ENCODE assay signal across 8 cellular contexts in the genomic region with DNA sequence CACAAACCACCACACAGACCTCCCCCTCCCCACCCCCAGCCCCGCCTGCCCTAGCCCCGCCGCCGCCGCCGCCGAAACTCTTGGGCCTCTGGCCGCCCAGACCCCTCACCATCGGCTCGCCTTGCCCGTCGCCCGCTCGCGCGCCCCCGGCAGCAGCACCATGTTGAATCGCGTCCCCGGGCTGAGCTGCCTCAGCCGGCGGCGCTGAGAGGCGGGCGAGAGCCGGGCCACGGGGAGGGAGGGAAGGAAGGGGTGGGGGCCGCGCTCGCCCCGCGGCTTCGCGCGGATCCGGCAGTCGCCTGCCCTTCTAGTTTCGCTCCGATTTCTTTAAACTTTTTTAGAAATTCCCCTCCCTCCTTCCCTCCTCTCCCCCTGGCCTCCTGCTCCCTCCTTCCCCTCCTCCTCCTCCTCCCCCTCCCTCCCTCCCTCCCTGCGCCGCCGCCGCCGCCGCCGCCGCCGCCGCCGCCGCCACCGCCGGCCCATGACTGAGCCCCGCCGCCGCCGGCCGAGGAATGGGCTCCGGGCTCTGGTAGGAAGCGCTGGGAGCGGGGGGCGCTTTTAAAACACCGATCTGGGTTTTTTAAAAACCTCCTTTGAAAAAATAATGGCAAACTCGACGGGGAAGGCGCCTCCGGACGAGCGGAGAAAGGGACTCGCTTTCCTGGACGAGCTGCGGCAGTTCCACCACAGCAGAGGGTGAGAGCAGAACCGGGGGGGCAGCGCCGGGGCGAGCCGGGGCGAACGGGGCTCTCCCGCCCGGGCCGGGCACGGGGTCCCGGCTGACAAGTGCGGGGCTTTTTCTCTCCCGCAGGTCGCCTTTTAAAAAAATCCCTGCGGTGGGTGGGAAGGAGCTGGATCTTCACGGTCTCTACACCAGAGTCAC. TPM values are rescaled to one million over a fixed set of nuclear protein-coding genes. Genes with fewer than 3 reads are reported as not detected.
A peak's percentile ranks its signal among the peaks of the same experiment; 100 is the strongest.
DNase-seq lines count a peak whose midpoint lies in the region; ATAC-seq lines count a peak whose summit lies in the region.

A gene with protein sequence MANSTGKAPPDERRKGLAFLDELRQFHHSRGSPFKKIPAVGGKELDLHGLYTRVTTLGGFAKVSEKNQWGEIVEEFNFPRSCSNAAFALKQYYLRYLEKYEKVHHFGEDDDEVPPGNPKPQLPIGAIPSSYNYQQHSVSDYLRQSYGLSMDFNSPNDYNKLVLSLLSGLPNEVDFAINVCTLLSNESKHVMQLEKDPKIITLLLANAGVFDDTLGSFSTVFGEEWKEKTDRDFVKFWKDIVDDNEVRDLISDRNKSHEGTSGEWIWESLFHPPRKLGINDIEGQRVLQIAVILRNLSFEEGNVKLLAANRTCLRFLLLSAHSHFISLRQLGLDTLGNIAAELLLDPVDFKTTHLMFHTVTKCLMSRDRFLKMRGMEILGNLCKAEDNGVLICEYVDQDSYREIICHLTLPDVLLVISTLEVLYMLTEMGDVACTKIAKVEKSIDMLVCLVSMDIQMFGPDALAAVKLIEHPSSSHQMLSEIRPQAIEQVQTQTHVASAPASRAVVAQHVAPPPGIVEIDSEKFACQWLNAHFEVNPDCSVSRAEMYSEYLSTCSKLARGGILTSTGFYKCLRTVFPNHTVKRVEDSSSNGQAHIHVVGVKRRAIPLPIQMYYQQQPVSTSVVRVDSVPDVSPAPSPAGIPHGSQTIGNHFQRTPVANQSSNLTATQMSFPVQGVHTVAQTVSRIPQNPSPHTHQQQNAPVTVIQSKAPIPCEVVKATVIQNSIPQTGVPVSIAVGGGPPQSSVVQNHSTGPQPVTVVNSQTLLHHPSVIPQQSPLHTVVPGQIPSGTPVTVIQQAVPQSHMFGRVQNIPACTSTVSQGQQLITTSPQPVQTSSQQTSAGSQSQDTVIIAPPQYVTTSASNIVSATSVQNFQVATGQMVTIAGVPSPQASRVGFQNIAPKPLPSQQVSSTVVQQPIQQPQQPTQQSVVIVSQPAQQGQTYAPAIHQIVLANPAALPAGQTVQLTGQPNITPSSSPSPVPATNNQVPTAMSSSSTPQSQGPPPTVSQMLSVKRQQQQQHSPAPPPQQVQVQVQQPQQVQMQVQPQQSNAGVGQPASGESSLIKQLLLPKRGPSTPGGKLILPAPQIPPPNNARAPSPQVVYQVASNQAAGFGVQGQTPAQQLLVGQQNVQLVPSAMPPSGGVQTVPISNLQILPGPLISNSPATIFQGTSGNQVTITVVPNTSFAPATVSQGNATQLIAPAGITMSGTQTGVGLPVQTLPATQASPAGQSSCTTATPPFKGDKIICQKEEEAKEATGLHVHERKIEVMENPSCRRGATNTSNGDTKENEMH (N-terminal part only) (plus strand): TSS at position 474 of the 883 bp plus-strand sequence. CDS start 131 bp downstream, at position 605.

- H3K36me3 ChIP-seq in HUES48 (ENCODE audit: control insufficient read depth, insufficient read depth, low read length) (peaks cover 22% of the 10 kb centered on the region; the same call in 1 of the 2 replicates), SJCRH30 (peaks cover 23% of the 10 kb centered on the region)

- H3K9ac ChIP-seq in HUES48 (ENCODE audit: low read depth, low read length): peak within 1 kb of the TSS; percentile 87

- peak within 1 kb of the TSS; percentile 98 for H3K27ac ChIP-seq in HUES48 (ENCODE audit: low read depth, low read length)
- H3K27ac ChIP-seq in SJCRH30: peak within 1 kb of the TSS; percentile 94

- peak within 1 kb of the TSS; percentile 98 for H3K27ac Mint-ChIP-seq in activated naive CD4-positive, alpha-beta T cell treated with anti-CD3 and anti-CD28 coated beads, Interleukin-2, amount 10 ng/mL, durations not matched to agents 7 days and 5 days

- H3K27me3 Mint-ChIP-seq in activated naive CD4-positive, alpha-beta T cell treated with anti-CD3 and anti-CD28 coated beads, Interleukin-2, amount 10 ng/mL, durations not matched to agents 7 days and 5 days: no peaks in the 10 kb centered on the region

- H3K27me3 ChIP-seq in HUES48 (ENCODE audit: control insufficient read depth, insufficient read depth, low read length): no peaks in the 10 kb centered on the region
- H3K27me3 ChIP-seq in SJCRH30: no peaks in the 10 kb centered on the region

- ATAC-seq in GM21367 (IDR thresholded peaks at IDR 0.05; ENCODE audit: unreplicated experiment): peak; percentile 4

- H3K4me3 ChIP-seq in HUES48 (ENCODE audit: low read depth, low read length) (peak within 1 kb of the TSS; percentile 95), SJCRH30 (peak within 1 kb of the TSS; percentile 82)

- H3K9me3 Mint-ChIP-seq in activated naive CD4-positive, alpha-beta T cell treated with anti-CD3 and anti-CD28 coated beads, Interleukin-2, amount 10 ng/mL, durations not matched to agents 7 days and 5 days: no peaks in the 10 kb centered on the region

- peaks cover 26% of the 10 kb centered on the region for H3K4me1 Mint-ChIP-seq in activated naive CD4-positive, alpha-beta T cell treated with anti-CD3 and anti-CD28 coated beads, Interleukin-2, amount 10 ng/mL, durations not matched to agents 7 days and 5 days

- H3K4me3 Mint-ChIP-seq in activated naive CD4-positive, alpha-beta T cell treated with anti-CD3 and anti-CD28 coated beads, Interleukin-2, amount 10 ng/mL, durations not matched to agents 7 days and 5 days: peak within 1 kb of the TSS; percentile 100

- H3K4me1 ChIP-seq in HUES48 (ENCODE audit: control insufficient read depth, insufficient read depth, low read length) (peaks cover 25% of the 10 kb centered on the region), SJCRH30 (peaks cover 15% of the 10 kb centered on the region)

- CTCF ChIA-PET in activated naive CD4-positive, alpha-beta T cell treated with anti-CD3 and anti-CD28 coated beads, Interleukin-2, amount 10 ng/mL, durations not matched to agents 7 days and 5 days (lab: Charles Lee): interaction anchor here (1.0 to 11.7 kb wide), 4 partner anchors 12 to 184 kb away, joined by 3 to 107 read pairs (median 5); no protein-coding TSS in a partner anchor

- peaks cover 34% of the 10 kb centered on the region for H3K36me3 Mint-ChIP-seq in activated naive CD4-positive, alpha-beta T cell treated with anti-CD3 and anti-CD28 coated beads, Interleukin-2, amount 10 ng/mL, durations not matched to agents 7 days and 5 days

- DNase-seq in COLO829 (ENCODE audit: low spot score) (peak; percentile 20), SJCRH30 (peak; percentile 76 to 80), globus pallidus (ENCODE audit: low spot score) (peak; percentile 75), occipital lobe (lab: John Stamatoyannopoulos, UW) (peak; percentile 82), superior temporal gyrus (ENCODE audit: extremely low spot score) (peak; percentile 66)
- DNase-seq in activated naive CD4-positive, alpha-beta T cell treated with anti-CD3 and anti-CD28 coated beads, Interleukin-2, amount 10 ng/mL, durations not matched to agents 7 days and 5 days: peak; percentile 79

- H3K9me3 ChIP-seq in HUES48 (ENCODE audit: control insufficient read depth, insufficient read depth, low read length) (no peaks in the 10 kb centered on the region), SJCRH30 (replicated peaks) (no peaks in the 10 kb centered on the region)

RNA-seq across cellular contexts. Expression of the gene that starts here (rescaled TPM):
- 59.6 and 64.9 TPM in 2 replicates for total RNA-seq in SJCRH30 (2014; rRNA removed; shearing (Covaris generic))
- total RNA-seq in occipital lobe: 46.5 TPM

Comparison
In these comparisons a context has a peak if more than half of its experiments do, and no peak if none do; other contexts are left out.
1. Peak in every context shown above with its lines: DNase-seq, ATAC-seq, H3K4me3 ChIP-seq and H3K27ac ChIP-seq.
2. DNase-seq: peak in every context shown above with its lines; median percentile 82 in occipital lobe; 79 in activated naive CD4-positive, alpha-beta T cell treated with anti-CD3 and anti-CD28 coated beads, Interleukin-2, amount 10 ng/mL, durations not matched to agents 7 days and 5 days; 78 in SJCRH30; 75 in globus pallidus; 66 in superior temporal gyrus; 20 in COLO829.